Comparison of ENCODE assay signal across 17 cellular contexts in genomic region chr1:36728846-36729245, GRCh38.
DNase-seq lines count a peak whose midpoint lies in the region; ATAC-seq, FAIRE-seq and TF ChIP-seq lines count a peak whose summit lies in the region.
"Had no signal": no experiment of that assay in that cellular context is flagged by ENCODE, and none has a peak within 500 bp of the region (broad histone marks: within the 10 kb centered on the region; RNA-seq: fewer than 3 reads in every experiment).

No MANE protein-coding gene starts in this region.

- H3K36me3 ChIP-seq in SK-N-SH (replicated peaks in 1 of 2; ENCODE audit: control insufficient read depth in 1 of 2, insufficient read depth in 2 of 2, low read length in 1 of 2) (no peaks in the 10 kb centered on the region), kidney (ENCODE audit: control insufficient read depth in 1 of 2, insufficient read depth in 2 of 2, low read length in 2 of 2) (no peaks in the 10 kb centered on the region)

- in situ Hi-C loops in ACHN (cut with HindIII; ENCODE audit: low pct_ligation_motif_present, low pct_unique_long_range_greater_than_20kb, low sequenced_read_pairs): no loop called here

- H3K9me3 ChIP-seq in SK-N-SH (no peaks in the 10 kb centered on the region), kidney (ENCODE audit: control insufficient read depth in 1 of 2, low read length in 2 of 2) (no peaks in the 10 kb centered on the region)

- no peaks in the 10 kb centered on the region for H3K9me2 ChIP-seq in SK-N-SH

- H3K4me2 ChIP-seq in SK-N-SH: no peak overlapping the region

- no peaks in the 10 kb centered on the region for H4K20me1 ChIP-seq in SK-N-SH (ENCODE audit: insufficient read depth)

- no peak for FAIRE-seq in kidney (lab: Jason Lieb, UNC)
- FAIRE-seq: GM12878, GM18507, H1 had no signal

- H2AFZ ChIP-seq in SK-N-SH (ENCODE audit: low read depth): no peak overlapping the region

- intact Hi-C loops in kidney (cut with DNase I): no loop called here

- no peaks in the 10 kb centered on the region for H3F3A ChIP-seq in SK-N-SH (replicated peaks; ENCODE audit: insufficient read depth)

- POLR2A ChIA-PET in SK-N-SH (lab: Yijun Ruan, JAX): no interaction called here

- TF ChIP-seq RAD21 in SK-N-SH (IDR thresholded peaks at IDR 0.05; ENCODE audit: low read length): no peak

- TF ChIP-seq CTCF in SK-N-SH (IDR thresholded peaks at IDR 0.05): no peak
- no peak for TF ChIP-seq CTCF in kidney (IDR thresholded peaks at IDR 0.05; ENCODE audit: borderline replicate concordance, extremely low read depth, insufficient read depth)

- H3K79me2 ChIP-seq in SK-N-SH (ENCODE audit: insufficient read depth): no peaks in the 10 kb centered on the region

- DNase-seq in SK-N-SH (no peak), SK-N-DZ (ENCODE audit: low spot score) (peak; percentile 23), kidney (peak; percentile 33), hepatic stellate cell (ENCODE audit: low spot score) (no peak), ACHN (no peak)
- DNase-seq: 8988T; CD4-positive, alpha-beta memory T cell; DMS79; HCEC 1CT; HFFc6 had no signal

- H3K9ac ChIP-seq in SK-N-SH (no peak overlapping the region), kidney (ENCODE audit: low read length in 2 of 2) (no peak overlapping the region)

- CTCF ChIA-PET in SK-N-SH (lab: Yijun Ruan, JAX): interaction anchor here (0.7 to 1.0 kb wide), 3 partner anchors 136 to 448 kb away, joined by 3 read pairs; no protein-coding TSS in a partner anchor

- ATAC-seq in SK-N-SH treated with all-trans-retinoic acid at 6 μM for 48 hours (no peak), GM21529 (IDR thresholded peaks at IDR 0.05; ENCODE audit: unreplicated experiment) (no peak)
- ATAC-seq: GM12878 had no signal

- H3K27ac ChIP-seq in SK-N-SH (ENCODE audit: low read depth in 2 of 2, low read length in 1 of 2): no peak overlapping the region
- no peak overlapping the region for H3K27ac ChIP-seq in kidney (ENCODE audit: low read depth in 2 of 2, low read length in 2 of 2)
- H3K27ac ChIP-seq: C4-2B, HL-60 had no signal

- H3K4me1 ChIP-seq in SK-N-SH (ENCODE audit: control insufficient read depth in 1 of 2, insufficient read depth in 2 of 2, low read depth in 1 of 2, low read length in 1 of 2) (no peaks in the 10 kb centered on the region), kidney (ENCODE audit: control insufficient read depth in 1 of 2, insufficient read depth in 1 of 2, low read depth in 1 of 2, low read length in 2 of 2) (no peaks in the 10 kb centered on the region)

- H3K4me3 ChIP-seq in SK-N-SH (ENCODE audit: low read depth in 2 of 2, low read length in 1 of 2) (no peak overlapping the region), kidney (ENCODE audit: low read length in 2 of 2) (no peak overlapping the region)
- H3K4me3 ChIP-seq: GM12878 had no signal

- WGBS in SK-N-SH (ENCODE audit: low lambda C conversion rate): 21% methylated on average over 4 of the region's 6 CpGs

- H3K27me3 ChIP-seq in SK-N-SH (ENCODE audit: insufficient read depth): no peaks in the 10 kb centered on the region

- TF ChIP-seq EP300 in SK-N-SH (IDR thresholded peaks at IDR 0.05; ENCODE audit: borderline replicate concordance in 1 of 2, low read depth in 1 of 2, low read length in 1 of 2): no peak

TF ChIP-seq in SK-N-SH, 30 proteins besides CTCF, POLR2A, EP300 and RAD21:
- no peak for TF ChIP-seq ZBTB33 (IDR thresholded peaks at IDR 0.05; ENCODE audit: borderline replicate concordance, low read depth)
- 0 out of 2 replicates have a peak, but pooled peaks have one; percentile 13 for TF ChIP-seq GATA2 (CRISPR knock-in tag; IDR thresholded peaks at IDR 0.05)

TF ChIP-seq in SK-N-SH treated with all-trans-retinoic acid at 6 μM for 48 hours, 23 proteins besides CTCF, POLR2A, EP300 and RAD21 (continues in another document):
- TF ChIP-seq ZC3H10 (CRISPR knock-in tag; IDR thresholded peaks at IDR 0.05) (no peak), POU6F1 (CRISPR knock-in tag; IDR thresholded peaks at IDR 0.05; ENCODE audit: borderline replicate concordance, low read depth) (no peak), ZNF565 (CRISPR knock-in tag; conservative IDR thresholded peaks at IDR 0.05; ENCODE audit: low read depth) (no peak), CSRNP3 (CRISPR knock-in tag; IDR thresholded peaks at IDR 0.05) (no peak), TOX (CRISPR knock-in tag; IDR thresholded peaks at IDR 0.05; ENCODE audit: borderline replicate concordance) (no peak), CREB5 (CRISPR knock-in tag; IDR thresholded peaks at IDR 0.05; ENCODE audit: low read depth) (no peak), CSDC2 (CRISPR knock-in tag; IDR thresholded peaks at IDR 0.05) (no peak), BACH2 (CRISPR knock-in tag; IDR thresholded peaks at IDR 0.05; ENCODE audit: borderline replicate concordance) (no peak), PATZ1 (CRISPR knock-in tag; IDR thresholded peaks at IDR 0.05; ENCODE audit: borderline replicate concordance) (no peak), ZFP3 (CRISPR knock-in tag; IDR thresholded peaks at IDR 0.05) (no peak), ZNF8 (CRISPR knock-in tag; IDR thresholded peaks at IDR 0.05) (no peak), ZFP30 (CRISPR knock-in tag; IDR thresholded peaks at IDR 0.05) (no peak)

Comparison
In these comparisons a context has a peak if more than half of its experiments do, and no peak if none do; other contexts are left out.
1. DNase-seq: peak in SK-N-DZ (single experiment) and kidney (single experiment); none in SK-N-SH (single experiment), hepatic stellate cell (single experiment) and ACHN (single experiment).